In the genomic region with DNA sequence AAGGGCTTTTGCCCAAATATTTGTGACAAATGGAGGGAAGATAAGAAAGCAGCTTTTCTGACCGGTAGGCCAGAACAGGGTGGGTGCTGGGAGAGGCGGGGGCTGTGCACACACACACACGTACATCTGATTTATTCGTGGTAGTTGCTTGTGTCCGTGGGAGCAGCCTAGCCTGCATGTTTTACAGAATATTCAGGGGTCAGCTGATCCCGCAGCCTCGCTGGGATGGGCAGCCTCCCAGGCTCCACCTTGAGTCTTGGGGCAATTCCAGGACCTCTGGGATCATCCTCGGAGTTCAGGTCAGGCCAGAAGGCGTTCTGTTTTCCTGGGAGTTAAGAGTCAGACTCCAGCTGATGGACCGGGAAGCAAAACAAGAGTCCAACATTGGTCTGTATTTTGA, we compare ENCODE assay signal across 20 cellular contexts.
DNase-seq lines count a peak whose midpoint lies in the region; ATAC-seq and TF ChIP-seq lines count a peak whose summit lies in the region.
"Had no signal": no experiment of that assay in that cellular context is flagged by ENCODE, and none has a peak within 500 bp of the region (broad histone marks: within the 10 kb centered on the region; RNA-seq: fewer than 3 reads in every experiment).

No MANE protein-coding gene starts in this region.

- ATAC-seq in WTC11, result no peak
- no peak for ATAC-seq in CD4-positive, alpha-beta T cell (ENCODE audit: poor library complexity)
- ATAC-seq: T-cell had no signal

- H3K27me3 ChIP-seq in CD4-positive, alpha-beta T cell (ENCODE audit: control insufficient read depth, insufficient read depth, low read length), result no peaks in the 10 kb centered on the region
- no peaks in the 10 kb centered on the region for H3K27me3 ChIP-seq in H7 (ENCODE audit: control insufficient read depth, insufficient read depth, low read length)
- H3K27me3 ChIP-seq: neutrophil had no signal

- H3K4me1 Mint-ChIP-seq in WTC11 (peaks cover 43% of the 10 kb centered on the region), nephron (peaks cover 38% of the 10 kb centered on the region), type B pancreatic cell (ENCODE audit: unreplicated experiment) (peaks cover 20% of the 10 kb centered on the region)
- H3K4me1 Mint-ChIP-seq in CD4-positive, alpha-beta T cell (ENCODE audit: low read depth), result no peaks in the 10 kb centered on the region

- intact Hi-C loops in CD4-positive, alpha-beta T cell (cut with DNase I, micrococcal nuclease), result no loop called here

- CTCF ChIA-PET in WTC11 (lab: Charles Lee), result interaction anchor here (0.6 to 1.6 kb wide), 2 partner anchors 113 to 150 kb away, joined by 3 read pairs; no protein-coding TSS in a partner anchor
- CTCF ChIA-PET in CD4-positive, alpha-beta T cell (lab: Charles Lee), result no interaction called here

- no peak overlapping the region for H3K27ac ChIP-seq in CD4-positive, alpha-beta T cell (ENCODE audit: low read depth, low read length)
- H3K27ac ChIP-seq: C4-2B, HL-60, neutrophil had no signal

- H3K4me3 ChIP-seq in fibroblast of villous mesenchyme (ENCODE audit: low read depth, low read length) (no peak overlapping the region), H7 (ENCODE audit: insufficient read depth, low read depth, low read length) (no peak overlapping the region)

- H3K27me3 Mint-ChIP-seq in WTC11 (ENCODE audit: low read depth) (no peaks in the 10 kb centered on the region), nephron (ENCODE audit: low read depth) (peaks cover 7% of the 10 kb centered on the region), type B pancreatic cell (peaks cover 3% of the 10 kb centered on the region)
- peaks cover 7% of the 10 kb centered on the region for H3K27me3 Mint-ChIP-seq in CD4-positive, alpha-beta T cell

- H3K9me3 Mint-ChIP-seq in WTC11 (peaks cover 5% of the 10 kb centered on the region), nephron (no peaks in the 10 kb centered on the region), type B pancreatic cell (no peaks in the 10 kb centered on the region)
- H3K9me3 Mint-ChIP-seq in CD4-positive, alpha-beta T cell, result no peaks in the 10 kb centered on the region
- H3K9me3 Mint-ChIP-seq: activated naive CD4-positive, alpha-beta T cell treated with anti-CD3 and anti-CD28 coated beads, Interleukin-2, amount 50 U/mL, for 72 hours; central memory CD8-positive, alpha-beta T cell; HFFc6; T-cell had no signal

- DNase-seq in WTC11 (ENCODE audit: low spot score) (no peak), fibroblast of villous mesenchyme (ENCODE audit: low read depth) (peak; percentile 63), type B pancreatic cell (ENCODE audit: extremely low spot score, unreplicated experiment) (no peak), GDM1 (lab: John Stamatoyannopoulos, UW) (no peak), H4 (ENCODE audit: low spot score) (no peak), H7 (no peak)
- no peak for DNase-seq in CD4-positive, alpha-beta T cell
- DNase-seq: activated T-cell treated with anti-CD3 and anti-CD28 coated beads for 4 hours, DMS79 treated with DMSO at 0.1 percent for 48 hours, HFFc6, NCI-H187 treated with DMSO at 0.1 percent for 48 hours, NCI-H526 treated with DMSO at 0.1 percent for 48 hours, substantia nigra, T-cell had no signal

- peak overlapping the region; percentile 60; the same call in 1 of the 2 replicates for H3K27ac Mint-ChIP-seq in WTC11
- H3K27ac Mint-ChIP-seq in nephron, result peak overlapping the region; percentile 55 to 91 (median 73)
- H3K27ac Mint-ChIP-seq in type B pancreatic cell, result peak overlapping the region; percentile 26
- H3K27ac Mint-ChIP-seq in CD4-positive, alpha-beta T cell, result no peak overlapping the region
- H3K27ac Mint-ChIP-seq: HFFc6, T-cell had no signal

- no peaks in the 10 kb centered on the region for H3K9me3 ChIP-seq in CD4-positive, alpha-beta T cell (ENCODE audit: control insufficient read depth, low read length)
- H3K9me3 ChIP-seq: neutrophil had no signal

- no peaks in the 10 kb centered on the region; the same call in 1 of the 2 replicates for H3K36me3 ChIP-seq in H7 (replicated peaks; ENCODE audit: control insufficient read depth, insufficient read depth, low read length)
- H3K36me3 ChIP-seq: neutrophil had no signal

- H3K36me3 Mint-ChIP-seq in WTC11 (no peaks in the 10 kb centered on the region), nephron (ENCODE audit: low read depth) (no peaks in the 10 kb centered on the region), type B pancreatic cell (no peaks in the 10 kb centered on the region)
- no peaks in the 10 kb centered on the region for H3K36me3 Mint-ChIP-seq in CD4-positive, alpha-beta T cell (ENCODE audit: low read depth)
- H3K36me3 Mint-ChIP-seq: activated naive CD4-positive, alpha-beta T cell treated with anti-CD3 and anti-CD28 coated beads, Interleukin-2, amount 50 U/mL, for 72 hours; T-cell had no signal

- H3K4me3 Mint-ChIP-seq in WTC11 (no peak overlapping the region), nephron (no peak overlapping the region), type B pancreatic cell (no peak overlapping the region)
- no peak overlapping the region for H3K4me3 Mint-ChIP-seq in CD4-positive, alpha-beta T cell
- H3K4me3 Mint-ChIP-seq: central memory CD8-positive, alpha-beta T cell; HFFc6; T-cell had no signal

- POLR2A ChIA-PET in WTC11 (lab: Charles Lee), result no interaction called here
- POLR2A ChIA-PET in CD4-positive, alpha-beta T cell (lab: Charles Lee), result no interaction called here

- TF ChIP-seq CTCF in WTC11 (IDR thresholded peaks at IDR 0.05) (no peak), fibroblast of villous mesenchyme (IDR thresholded peaks at IDR 0.05; ENCODE audit: insufficient read depth, low read depth, low read length) (no peak), nephron (IDR thresholded peaks at IDR 0.05; ENCODE audit: unreplicated experiment in 3 of 3) (no peak), type B pancreatic cell (conservative IDR thresholded peaks at IDR 0.05) (no peak)
- TF ChIP-seq CTCF in CD4-positive, alpha-beta T cell (IDR thresholded peaks at IDR 0.05), result no peak

TF ChIP-seq in WTC11, 78 proteins besides CTCF, POLR2A, EP300 and RAD21:
- TF ChIP-seq NR2C2 (CRISPR knock-in tag; IDR thresholded peaks at IDR 0.05) (no peak), JUN (CRISPR knock-in tag; IDR thresholded peaks at IDR 0.05) (no peak)
